ENCODE assay signal across 8 cellular contexts in the genomic region with DNA sequence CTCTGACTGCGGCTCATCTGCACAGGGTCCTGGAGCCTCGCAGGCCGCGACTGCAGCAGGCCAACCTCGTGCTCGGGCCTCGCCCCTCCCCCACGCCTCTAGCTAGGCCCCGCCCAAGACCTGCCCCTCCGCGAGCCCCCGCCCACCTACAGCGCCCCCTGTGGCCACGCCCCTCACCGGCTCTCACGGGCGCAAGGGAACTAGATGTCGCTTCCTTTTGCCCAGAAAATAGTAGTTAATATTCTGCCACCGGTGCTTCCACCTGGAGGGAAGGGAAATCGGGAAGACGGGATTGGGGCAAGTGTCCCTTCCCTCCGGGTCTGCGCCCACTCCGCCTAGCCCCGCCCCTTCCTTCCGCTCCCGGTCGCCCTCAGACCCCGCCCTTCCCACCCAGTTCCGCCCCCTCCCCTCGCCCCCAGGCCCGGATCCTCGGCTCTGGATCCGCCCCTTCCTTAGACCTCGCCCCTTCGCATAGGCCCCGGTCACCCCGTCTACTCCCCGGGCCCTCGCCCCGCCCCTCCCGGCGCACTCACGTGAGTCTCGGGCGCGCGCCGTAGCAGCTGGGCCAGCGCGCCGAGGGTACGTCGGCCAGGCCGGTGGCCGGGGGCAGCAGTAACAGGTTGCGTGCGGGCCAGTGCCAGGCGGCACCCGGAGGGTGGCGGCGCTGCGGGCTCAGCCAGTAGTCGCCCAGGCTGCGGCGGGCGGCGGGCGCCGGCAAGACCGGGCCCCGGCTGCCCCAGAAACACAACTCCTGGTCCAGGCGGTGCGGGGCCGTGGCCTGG. TPM values are rescaled to one million over a fixed set of nuclear protein-coding genes. Genes with fewer than 3 reads are reported as not detected.
A peak's percentile ranks its signal among the peaks of the same experiment; 100 is the strongest.
DNase-seq lines count a peak whose midpoint lies in the region; ATAC-seq and TF ChIP-seq lines count a peak whose summit lies in the region.

No MANE protein-coding gene starts in this region.

- peaks cover 55% of the 10 kb centered on the region for H3K4me1 Mint-ChIP-seq in activated naive CD4-positive, alpha-beta T cell treated with anti-CD3 and anti-CD28 coated beads, Interleukin-2, amount 10 ng/mL, durations not matched to agents 7 days and 5 days

- POLR2A ChIA-PET in HEK293 (lab: Yijun Ruan, JAX), result interaction anchor here (0.6 to 5.7 kb wide), 4 partner anchors 10 to 145 kb away, joined by 3 to 100 read pairs (median 6); partner anchors contain the start of genes BSDC1, IQCC and MARCKSL1

- H3K4me3 ChIP-seq in GM06990 (replicated peaks; ENCODE audit: low read depth, low read length) (peak overlapping the region; percentile 74), HEK293 (ENCODE audit: low read depth, low read length) (peak overlapping the region; percentile 75)

- H3K27me3 ChIP-seq in GM06990 (replicated peaks; ENCODE audit: control insufficient read depth, insufficient read depth, low read length), result no peaks in the 10 kb centered on the region

- H3K9me3 ChIP-seq in HEK293 (ENCODE audit: control insufficient read depth, insufficient read depth, low read depth, low read length), result no peaks in the 10 kb centered on the region

- H3K36me3 ChIP-seq in GM06990 (ENCODE audit: control insufficient read depth, insufficient read depth, low read length), result no peaks in the 10 kb centered on the region; the same call in 1 of the 2 replicates
- H3K36me3 ChIP-seq in HEK293 (ENCODE audit: control insufficient read depth in 2 of 2, insufficient read depth in 1 of 2, low read length in 2 of 2), result peaks cover 0 to 30% of the 10 kb centered on the region in 2 experiments; a peak in 2 of 3 replicates

- TF ChIP-seq CTCF in GM06990 (IDR thresholded peaks at IDR 0.05; ENCODE audit: insufficient read depth, low read length, poor library complexity, severe bottlenecking) (peak; percentile 75), HEK293 (tag by site-specific recombination; IDR thresholded peaks at IDR 0.05) (peak; percentile 85), omental fat pad (IDR thresholded peaks at IDR 0.05) (no peak)

- peak overlapping the region; percentile 83 for H3K27ac Mint-ChIP-seq in activated naive CD4-positive, alpha-beta T cell treated with anti-CD3 and anti-CD28 coated beads, Interleukin-2, amount 10 ng/mL, durations not matched to agents 7 days and 5 days

- peaks cover 7% of the 10 kb centered on the region; the same call in 1 of the 2 replicates for H3K4me1 ChIP-seq in HEK293 (ENCODE audit: control insufficient read depth, insufficient read depth, low read length)

- H3K9me3 Mint-ChIP-seq in activated naive CD4-positive, alpha-beta T cell treated with anti-CD3 and anti-CD28 coated beads, Interleukin-2, amount 10 ng/mL, durations not matched to agents 7 days and 5 days, result peaks cover 5% of the 10 kb centered on the region

- CTCF ChIA-PET in HEK293 (lab: Yijun Ruan, JAX), result interaction anchor here (0.7 to 1.7 kb wide), 7 partner anchors 8 to 145 kb away, joined by 3 to 6 read pairs (median 3); no protein-coding TSS in a partner anchor
- CTCF ChIA-PET in activated naive CD4-positive, alpha-beta T cell treated with anti-CD3 and anti-CD28 coated beads, Interleukin-2, amount 10 ng/mL, durations not matched to agents 7 days and 5 days (lab: Charles Lee), result interaction anchor here (0.8 to 1.4 kb wide), 6 partner anchors 14 to 135 kb away, joined by 3 to 4 read pairs (median 3); partner anchors contain the start of gene MARCKSL1

- DNase-seq in GM06990 (ENCODE audit: extremely low read depth, insufficient read length), result peak; percentile 90
- peak; percentile 82 for DNase-seq in MV-4-11 (lab: John Stamatoyannopoulos, UW)
- DNase-seq in SK-MEL-5 (ENCODE audit: low read depth, low spot score), result peak; percentile 93
- DNase-seq in activated naive CD4-positive, alpha-beta T cell treated with anti-CD3 and anti-CD28 coated beads, Interleukin-2, amount 10 ng/mL, durations not matched to agents 7 days and 5 days, result peak; percentile 95
- DNase-seq in glomerular visceral epithelial cell (ENCODE audit: extremely low spot score), result peak; percentile 95
- DNase-seq in omental fat pad (ENCODE audit: low spot score), result peak; percentile 77

- peak overlapping the region; percentile 77 for H3K4me3 Mint-ChIP-seq in activated naive CD4-positive, alpha-beta T cell treated with anti-CD3 and anti-CD28 coated beads, Interleukin-2, amount 10 ng/mL, durations not matched to agents 7 days and 5 days

- in situ Hi-C loops in SK-MEL-5 (cut with HindIII; ENCODE audit: low pct_unique_long_range_greater_than_20kb, low sequenced_read_pairs), result no loop called here

- peak; percentile 93 for ATAC-seq in omental fat pad (ENCODE audit: low FRiP score)

- peak overlapping the region; percentile 95 for H3K27ac ChIP-seq in HEK293 (ENCODE audit: extremely low read depth, low read depth, low read length)
- peak overlapping the region; percentile 96 for H3K27ac ChIP-seq in temporal lobe (ENCODE audit: low read depth, low read length)

- peaks cover 39% of the 10 kb centered on the region for H3K27me3 Mint-ChIP-seq in activated naive CD4-positive, alpha-beta T cell treated with anti-CD3 and anti-CD28 coated beads, Interleukin-2, amount 10 ng/mL, durations not matched to agents 7 days and 5 days

- H3K36me3 Mint-ChIP-seq in activated naive CD4-positive, alpha-beta T cell treated with anti-CD3 and anti-CD28 coated beads, Interleukin-2, amount 10 ng/mL, durations not matched to agents 7 days and 5 days, result peaks cover 11% of the 10 kb centered on the region

TF ChIP-seq in HEK293, 187 proteins besides CTCF, POLR2A, EP300 and RAD21 (continues in another document):
- TF ChIP-seq GLIS2 (tag by site-specific recombination; IDR thresholded peaks at IDR 0.05), result peak; percentile 88
- no peak for TF ChIP-seq ZBTB10 (tag by site-specific recombination; IDR thresholded peaks at IDR 0.05)
- TF ChIP-seq KLF1 (tag by site-specific recombination; IDR thresholded peaks at IDR 0.05), result peak; percentile 90
- no peak for TF ChIP-seq ZNF701 (tag by site-specific recombination; IDR thresholded peaks at IDR 0.05)
- peak; percentile 97 for TF ChIP-seq ZSCAN30 (tag by site-specific recombination; IDR thresholded peaks at IDR 0.05)
- TF ChIP-seq ZNF175 (tag by site-specific recombination; IDR thresholded peaks at IDR 0.05), result no peak
- TF ChIP-seq ZSCAN16 (tag by site-specific recombination; IDR thresholded peaks at IDR 0.05), result 0 out of 2 replicates have a peak, but pooled peaks have one; percentile 39
- no peak for TF ChIP-seq ZNF416 (tag by site-specific recombination; IDR thresholded peaks at IDR 0.05)
- no peak for TF ChIP-seq HOXC10 (CRISPR knock-in tag; IDR thresholded peaks at IDR 0.05)
- TF ChIP-seq KLF10 (tag by site-specific recombination; IDR thresholded peaks at IDR 0.05), result peak; percentile 85
- TF ChIP-seq, protein P1, sequence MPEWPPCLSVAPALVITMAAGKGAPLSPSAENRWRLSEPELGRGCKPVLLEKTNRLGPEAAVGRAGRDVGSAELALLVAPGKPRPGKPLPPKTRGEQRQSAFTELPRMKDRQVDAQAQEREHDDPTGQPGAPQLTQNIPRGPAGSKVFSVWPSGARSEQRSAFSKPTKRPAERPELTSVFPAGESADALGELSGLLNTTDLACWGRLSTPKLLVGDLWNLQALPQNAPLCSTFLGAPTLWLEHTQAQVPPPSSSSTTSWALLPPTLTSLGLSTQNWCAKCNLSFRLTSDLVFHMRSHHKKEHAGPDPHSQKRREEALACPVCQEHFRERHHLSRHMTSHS (tag by site-specific recombination; IDR thresholded peaks at IDR 0.05), result no peak

RNA-seq across cellular contexts. Expression of gene FAM229A, which starts 11.0 kb away (rescaled TPM):
- total RNA-seq in SK-MEL-5 (2014; rRNA removed; shearing (Covaris generic)), result 0.74 and 0.85 TPM in 2 replicates
- 0.46 and 0.72 TPM in 2 replicates for polyA plus RNA-seq in SK-MEL-5 (2015; cell fraction: cytosol; rRNA removed)
- polyA plus RNA-seq in SK-MEL-5 (2015; cell fraction: nucleus; rRNA removed), result 27.1 and 34.7 TPM in 2 replicates
- total RNA-seq in omental fat pad, result 10 to 100 TPM in 1 of 4 donors, 1 to 10 TPM in 3; 2.5 to 13.4 (median 5.4) TPM
- 2.2 TPM for total RNA-seq in temporal lobe

RNA-seq across cellular contexts. Expression of gene TSSK3, which starts 11.1 kb away (rescaled TPM):
- total RNA-seq in SK-MEL-5 (2014; rRNA removed; shearing (Covaris generic)), result 0.32 and 2.6 TPM in 2 replicates
- polyA plus RNA-seq in SK-MEL-5 (2015; cell fraction: cytosol; rRNA removed), result 0.33 and 0.46 TPM in 2 replicates
- polyA plus RNA-seq in SK-MEL-5 (2015; cell fraction: nucleus; rRNA removed), result 11.3 and 15.3 TPM in 2 replicates
- total RNA-seq in omental fat pad, result under 1 TPM in 1 of 4 donors, not detected in 3; 0.48 TPM
- total RNA-seq in temporal lobe, result not detected

RNA-seq across cellular contexts. Expression of gene MARCKSL1, which starts 15.2 kb away (rescaled TPM):
- total RNA-seq in SK-MEL-5 (2014; rRNA removed; shearing (Covaris generic)), result 82.8 and 106 TPM in 2 replicates
- polyA plus RNA-seq in SK-MEL-5 (2015; cell fraction: cytosol; rRNA removed), result 208 and 228 TPM in 2 replicates
- polyA plus RNA-seq in SK-MEL-5 (2015; cell fraction: nucleus; rRNA removed), result 21.6 and 28.1 TPM in 2 replicates
- total RNA-seq in omental fat pad (10 to 100 TPM; 29.5 to 61.0 (median 42.7) TPM), temporal lobe (355 TPM)

RNA-seq across cellular contexts. Expression of gene BSDC1, which starts 43.0 kb away (rescaled TPM):
- total RNA-seq in SK-MEL-5 (2014; rRNA removed; shearing (Covaris generic)), result 40.7 and 46.8 TPM in 2 replicates
- polyA plus RNA-seq in SK-MEL-5 (2015; cell fraction: cytosol; rRNA removed), result 48.7 and 55.6 TPM in 2 replicates
- polyA plus RNA-seq in SK-MEL-5 (2015; cell fraction: nucleus; rRNA removed), result 83.4 and 95.4 TPM in 2 replicates
- total RNA-seq in omental fat pad (10 to 100 TPM; 51.9 to 73.1 (median 69.5) TPM), temporal lobe (55.6 TPM)

RNA-seq across cellular contexts. Expression of gene HDAC1, which starts 59.4 kb away (rescaled TPM):
- 98.0 and 99.1 TPM in 2 replicates for total RNA-seq in SK-MEL-5 (2014; rRNA removed; shearing (Covaris generic))
- polyA plus RNA-seq in SK-MEL-5 (2015; cell fraction: cytosol; rRNA removed), result 81.9 and 95.2 TPM in 2 replicates
- 137 and 147 TPM in 2 replicates for polyA plus RNA-seq in SK-MEL-5 (2015; cell fraction: nucleus; rRNA removed)
- total RNA-seq in omental fat pad (10 to 100 TPM; 32.3 to 52.6 (median 39.5) TPM), temporal lobe (18.7 TPM)

Comparison
In these comparisons a context has a peak if more than half of its experiments do, and no peak if none do; other contexts are left out.
1. Peak in every context shown above with its lines: DNase-seq, ATAC-seq, H3K4me3 ChIP-seq and H3K27ac ChIP-seq.
2. CTCF ChIP-seq: peak in GM06990 (single experiment) and HEK293 (single experiment); none in omental fat pad (0 of 3).